2 cellular contexts compared by ENCODE assay signal in the genomic region with DNA sequence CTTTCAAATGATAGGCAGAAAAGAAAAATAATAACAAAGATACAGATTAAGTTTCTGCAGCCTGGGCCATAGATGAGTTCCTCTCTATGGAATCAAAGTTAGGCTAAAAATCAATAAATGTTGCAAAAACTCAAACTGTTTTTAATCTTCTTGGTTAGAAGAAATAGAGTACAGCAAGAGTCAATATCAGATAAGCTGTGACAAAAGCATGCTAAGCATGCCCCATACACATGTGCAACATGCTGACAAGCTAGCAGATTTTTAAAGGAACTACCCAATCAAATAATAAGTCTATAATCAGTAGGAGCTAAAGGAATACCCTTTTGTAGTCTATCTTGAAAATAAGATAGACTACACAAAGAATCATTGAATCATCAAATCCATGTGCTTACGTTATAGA.
TF ChIP-seq lines count a peak whose summit lies in the region.

No MANE protein-coding gene starts in this region.

TF ChIP-seq in A549, 52 proteins besides CTCF, POLR2A, EP300 and RAD21:
- TF ChIP-seq EHF (CRISPR knock-in tag; IDR thresholded peaks at IDR 0.05) (no peak), CBX8 (IDR thresholded peaks at IDR 0.05) (no peak), MAFK (IDR thresholded peaks at IDR 0.05; ENCODE audit: partially characterized antibody) (no peak), NFE2L2 (conservative IDR thresholded peaks at IDR 0.05; ENCODE audit: low read length) (no peak), ZFP36 (IDR thresholded peaks at IDR 0.05; ENCODE audit: borderline replicate concordance, partially characterized antibody) (no peak), SMC3 (IDR thresholded peaks at IDR 0.05) (no peak)
TF ChIP-seq in A549: peak in this region for 0.

TF ChIP-seq in K562, 482 proteins besides CTCF, POLR2A, EP300 and RAD21:
- TF ChIP-seq, protein P1, sequence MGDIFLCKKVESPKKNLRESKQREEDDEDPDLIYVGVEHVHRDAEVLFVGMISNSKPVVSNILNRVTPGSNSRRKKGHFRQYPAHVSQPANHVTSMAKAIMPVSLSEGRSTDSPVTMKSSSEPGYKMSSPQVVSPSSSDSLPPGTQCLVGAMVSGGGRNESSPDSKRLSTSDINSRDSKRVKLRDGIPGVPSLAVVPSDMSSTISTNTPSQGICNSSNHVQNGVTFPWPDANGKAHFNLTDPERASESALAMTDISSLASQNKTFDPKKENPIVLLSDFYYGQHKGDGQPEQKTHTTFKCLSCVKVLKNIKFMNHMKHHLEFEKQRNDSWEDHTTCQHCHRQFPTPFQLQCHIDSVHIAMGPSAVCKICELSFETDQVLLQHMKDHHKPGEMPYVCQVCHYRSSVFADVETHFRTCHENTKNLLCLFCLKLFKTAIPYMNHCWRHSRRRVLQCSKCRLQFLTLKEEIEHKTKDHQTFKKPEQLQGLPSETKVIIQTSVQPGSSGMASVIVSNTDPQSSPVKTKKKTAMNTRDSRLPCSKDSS (IDR thresholded peaks at IDR 0.05; ENCODE audit: low read depth, partially characterized antibody): no peak
- TF ChIP-seq ZNF146 (CRISPR knock-in tag; IDR thresholded peaks at IDR 0.05; ENCODE audit: unreplicated experiment) (no peak), KLF16 (IDR thresholded peaks at IDR 0.05) (no peak), EP400 (IDR thresholded peaks at IDR 0.05) (0 out of 2 replicates have a peak, but pooled peaks have one; percentile 18)
- TF ChIP-seq, protein P2, sequence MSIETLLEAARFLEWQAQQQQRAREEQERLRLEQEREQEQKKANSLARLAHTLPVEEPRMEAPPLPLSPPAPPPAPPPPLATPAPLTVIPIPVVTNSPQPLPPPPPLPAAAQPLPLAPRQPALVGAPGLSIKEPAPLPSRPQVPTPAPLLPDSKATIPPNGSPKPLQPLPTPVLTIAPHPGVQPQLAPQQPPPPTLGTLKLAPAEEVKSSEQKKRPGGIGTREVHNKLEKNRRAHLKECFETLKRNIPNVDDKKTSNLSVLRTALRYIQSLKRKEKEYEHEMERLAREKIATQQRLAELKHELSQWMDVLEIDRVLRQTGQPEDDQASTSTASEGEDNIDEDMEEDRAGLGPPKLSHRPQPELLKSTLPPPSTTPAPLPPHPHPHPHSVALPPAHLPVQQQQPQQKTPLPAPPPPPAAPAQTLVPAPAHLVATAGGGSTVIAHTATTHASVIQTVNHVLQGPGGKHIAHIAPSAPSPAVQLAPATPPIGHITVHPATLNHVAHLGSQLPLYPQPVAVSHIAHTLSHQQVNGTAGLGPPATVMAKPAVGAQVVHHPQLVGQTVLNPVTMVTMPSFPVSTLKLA (conservative IDR thresholded peaks at IDR 0.05): peak in 1 of 2 experiments; percentile 31; a peak in 1 of 4 replicates
